9 cellular contexts compared by ENCODE assay signal in genomic region chr14:78697341-78697740, GRCh38.
DNase-seq lines count a peak whose midpoint lies in the region; ATAC-seq, FAIRE-seq and TF ChIP-seq lines count a peak whose summit lies in the region.
"Had no signal": no experiment of that assay in that cellular context is flagged by ENCODE, and none has a peak within 500 bp of the region (broad histone marks: within the 10 kb centered on the region; RNA-seq: fewer than 3 reads in every experiment).

No MANE protein-coding gene starts in this region.

- H3K27me3 Mint-ChIP-seq in WTC11 (ENCODE audit: low read depth) = no peaks in the 10 kb centered on the region
- peaks cover 8% of the 10 kb centered on the region for H3K27me3 Mint-ChIP-seq in activated T-helper 17 cell treated with anti-CD3 and anti-CD28 coated beads, Interleukin-2, amount 50 U/mL, for 72 hours

- TF ChIP-seq EP300 in HepG2 (IDR thresholded peaks at IDR 0.05; ENCODE audit: low read depth in 2 of 2, low read length in 2 of 2) (no peak), HepG2 (CRISPR knock-in tag; IDR thresholded peaks at IDR 0.05; ENCODE audit: borderline replicate concordance) (no peak)

- peak; percentile 65 for TF ChIP-seq CTCF in KMS-11 (conservative IDR thresholded peaks at IDR 0.05; ENCODE audit: low read depth, low read length)
- TF ChIP-seq CTCF in WTC11 (IDR thresholded peaks at IDR 0.05) = 0 out of 2 replicates have a peak, but pooled peaks have one; percentile 26
- TF ChIP-seq CTCF in HepG2 (CRISPR knock-in tag; IDR thresholded peaks at IDR 0.05) = peak; percentile 39; the same call in 1 of the 2 replicates

- H3K36me3 ChIP-seq in KMS-11 (ENCODE audit: insufficient read depth) (no peaks in the 10 kb centered on the region), HepG2 (replicated peaks in 1 of 2; ENCODE audit: control insufficient read depth in 1 of 2, insufficient read depth in 2 of 2, low read length in 2 of 2) (no peaks in the 10 kb centered on the region)

- no peak overlapping the region for H3K4me3 Mint-ChIP-seq in WTC11
- no peak overlapping the region for H3K4me3 Mint-ChIP-seq in activated T-helper 17 cell treated with anti-CD3 and anti-CD28 coated beads, Interleukin-2, amount 50 U/mL, for 72 hours

- H3K27me3 ChIP-seq in KMS-11 (ENCODE audit: insufficient read depth, low read depth) (no peaks in the 10 kb centered on the region), HepG2 (ENCODE audit: control insufficient read depth in 1 of 2, insufficient read depth in 2 of 2, low read length in 2 of 2) (no peaks in the 10 kb centered on the region)

- H3K9me3 ChIP-seq in HepG2 (ENCODE audit: low read length) = no peaks in the 10 kb centered on the region

- CTCF ChIA-PET in WTC11 (lab: Charles Lee) = interaction anchor here (1.3 to 2.4 kb wide), 3 partner anchors 61 to 131 kb away, joined by 3 to 7 read pairs (median 6); no protein-coding TSS in a partner anchor
- CTCF ChIA-PET in HepG2 (lab: Yijun Ruan, JAX; ENCODE audit: low intra/inter-chr PET ratio, low total read pairs) = no interaction called here

- H3K4me2 ChIP-seq in KMS-11 = no peak overlapping the region
- H3K4me2 ChIP-seq in HepG2 (ENCODE audit: low read depth, low read length) = no peak overlapping the region

- no peaks in the 10 kb centered on the region for H3K9me3 Mint-ChIP-seq in WTC11
- peaks cover 4% of the 10 kb centered on the region for H3K9me3 Mint-ChIP-seq in activated T-helper 17 cell treated with anti-CD3 and anti-CD28 coated beads, Interleukin-2, amount 50 U/mL, for 72 hours

- ATAC-seq in WTC11 (peak; percentile 65), HepG2 (peak; percentile 59; the same call in 1 of the 3 replicates), GM18867 (IDR thresholded peaks at IDR 0.05; ENCODE audit: unreplicated experiment) (no peak)
- ATAC-seq in activated T-helper 17 cell treated with anti-CD3 and anti-CD28 coated beads, Interleukin-2, amount 50 U/mL, for 72 hours (replicated peaks) = no peak

- FAIRE-seq in HepG2 (lab: Jason Lieb, UNC) = peak; percentile 21

- H3K4me1 ChIP-seq in KMS-11 (ENCODE audit: low read depth, poor library complexity, severe bottlenecking) (no peaks in the 10 kb centered on the region), HepG2 (ENCODE audit: insufficient read depth, low read length) (no peaks in the 10 kb centered on the region)

- TF ChIP-seq RAD21 in HepG2 (CRISPR knock-in tag; IDR thresholded peaks at IDR 0.05) = no peak

- WGBS in HepG2 (ENCODE audit: low lambda C conversion rate) = 0% methylated on average over 2 of the region's 2 CpGs

- H2AFZ ChIP-seq in KMS-11 (ENCODE audit: low read depth) = no peak overlapping the region
- H2AFZ ChIP-seq in HepG2 (ENCODE audit: low read length) = no peak overlapping the region

- H3K9ac ChIP-seq in KMS-11 = no peak overlapping the region
- no peak overlapping the region for H3K9ac ChIP-seq in HepG2 (ENCODE audit: insufficient read depth, low read depth, low read length)

- DNase-seq in DMS53 treated with DMSO at 0.1 percent for 48 hours (lab: John Stamatoyannopoulos, UW; ENCODE audit: unreplicated experiment) (peak; percentile 56), WTC11 (ENCODE audit: low spot score) (no peak), HepG2 (ENCODE audit: low spot score) (peak; percentile 6), ecto neural progenitor cell (ENCODE audit: low spot score) (no peak)
- DNase-seq in activated CD8-positive, alpha-beta memory T cell treated with anti-CD3 and anti-CD28 coated beads, Interleukin-2, amount 50 U/mL, for 48 hours = no peak

- no peak overlapping the region for H3K27ac Mint-ChIP-seq in WTC11
- no peak overlapping the region for H3K27ac Mint-ChIP-seq in activated T-helper 17 cell treated with anti-CD3 and anti-CD28 coated beads, Interleukin-2, amount 50 U/mL, for 72 hours

- intact Hi-C loops in HepG2 (cut with micrococcal nuclease; ENCODE audit: unreplicated experiment) = no loop called here

- TF ChIP-seq POLR2A in HepG2 (IDR thresholded peaks at IDR 0.05; ENCODE audit: insufficient read depth in 1 of 2, low read depth in 2 of 2, low read length in 2 of 2) = no peak

- H3K27ac ChIP-seq in KMS-11 (no peak overlapping the region), HepG2 (ENCODE audit: extremely low read length, insufficient read depth, low read length) (no peak overlapping the region)
- H3K27ac ChIP-seq: epithelial cell of prostate had no signal

- H3K4me3 ChIP-seq in KMS-11 (IDR thresholded peaks at IDR 0.05; ENCODE audit: insufficient read depth, low read depth, low read length) = no peak overlapping the region
- H3K4me3 ChIP-seq in HepG2 (replicated peaks in 1 of 3; ENCODE audit: insufficient read depth in 1 of 3, low read depth in 2 of 3, low read length in 3 of 3) = no peak overlapping the region

- H3K36me3 Mint-ChIP-seq in WTC11 = no peaks in the 10 kb centered on the region
- H3K36me3 Mint-ChIP-seq in activated T-helper 17 cell treated with anti-CD3 and anti-CD28 coated beads, Interleukin-2, amount 50 U/mL, for 72 hours (ENCODE audit: low read depth) = no peaks in the 10 kb centered on the region

- POLR2A ChIA-PET in WTC11 (lab: Charles Lee) = no interaction called here
- POLR2A ChIA-PET in HepG2 (lab: Yijun Ruan, JAX) = no interaction called here

- H4K20me1 ChIP-seq in KMS-11 (ENCODE audit: insufficient read depth) (no peaks in the 10 kb centered on the region), HepG2 (ENCODE audit: insufficient read depth, low read length) (no peaks in the 10 kb centered on the region)

- H3K79me2 ChIP-seq in KMS-11 (ENCODE audit: insufficient read depth, low read depth) (no peaks in the 10 kb centered on the region), HepG2 (ENCODE audit: insufficient read depth, low read length) (no peaks in the 10 kb centered on the region)

- H3K4me1 Mint-ChIP-seq in WTC11 = no peaks in the 10 kb centered on the region
- H3K4me1 Mint-ChIP-seq in activated T-helper 17 cell treated with anti-CD3 and anti-CD28 coated beads, Interleukin-2, amount 50 U/mL, for 72 hours = no peaks in the 10 kb centered on the region

- BruUV-seq in HepG2 (replicated peaks; lab: Mats Ljungman, UMichigan) = no TSS peak

- in situ Hi-C loops in HepG2 (cut with HindIII; ENCODE audit: extremely low pct_ligation_motif_present, low pct_unique_long_range_greater_than_20kb) = no loop called here

TF ChIP-seq in WTC11, 78 proteins besides CTCF, POLR2A, EP300 and RAD21 (continues in another document):
- TF ChIP-seq, protein P1, sequence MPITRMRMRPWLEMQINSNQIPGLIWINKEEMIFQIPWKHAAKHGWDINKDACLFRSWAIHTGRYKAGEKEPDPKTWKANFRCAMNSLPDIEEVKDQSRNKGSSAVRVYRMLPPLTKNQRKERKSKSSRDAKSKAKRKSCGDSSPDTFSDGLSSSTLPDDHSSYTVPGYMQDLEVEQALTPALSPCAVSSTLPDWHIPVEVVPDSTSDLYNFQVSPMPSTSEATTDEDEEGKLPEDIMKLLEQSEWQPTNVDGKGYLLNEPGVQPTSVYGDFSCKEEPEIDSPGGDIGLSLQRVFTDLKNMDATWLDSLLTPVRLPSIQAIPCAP (CRISPR knock-in tag; IDR thresholded peaks at IDR 0.05) = no peak
- no peak for TF ChIP-seq ZNF232 (CRISPR knock-in tag; IDR thresholded peaks at IDR 0.05)
- TF ChIP-seq, protein P2, sequence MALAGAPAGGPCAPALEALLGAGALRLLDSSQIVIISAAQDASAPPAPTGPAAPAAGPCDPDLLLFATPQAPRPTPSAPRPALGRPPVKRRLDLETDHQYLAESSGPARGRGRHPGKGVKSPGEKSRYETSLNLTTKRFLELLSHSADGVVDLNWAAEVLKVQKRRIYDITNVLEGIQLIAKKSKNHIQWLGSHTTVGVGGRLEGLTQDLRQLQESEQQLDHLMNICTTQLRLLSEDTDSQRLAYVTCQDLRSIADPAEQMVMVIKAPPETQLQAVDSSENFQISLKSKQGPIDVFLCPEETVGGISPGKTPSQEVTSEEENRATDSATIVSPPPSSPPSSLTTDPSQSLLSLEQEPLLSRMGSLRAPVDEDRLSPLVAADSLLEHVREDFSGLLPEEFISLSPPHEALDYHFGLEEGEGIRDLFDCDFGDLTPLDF (CRISPR knock-in tag; IDR thresholded peaks at IDR 0.05) = no peak

TF ChIP-seq in HepG2, 621 proteins besides CTCF, POLR2A, EP300 and RAD21:
- peak; percentile 46; the same call in 1 of the 2 replicates for TF ChIP-seq STAG1 (CRISPR knock-in tag; IDR thresholded peaks at IDR 0.05)
- TF ChIP-seq NFIC (IDR thresholded peaks at IDR 0.05; ENCODE audit: low read length) = no peak

Comparison
In these comparisons a context has a peak if more than half of its experiments do, and no peak if none do; other contexts are left out.
1. DNase-seq: peak in DMS53 treated with DMSO at 0.1 percent for 48 hours (single experiment) and HepG2 (single experiment); none in WTC11 (single experiment), activated CD8-positive, alpha-beta memory T cell treated with anti-CD3 and anti-CD28 coated beads, Interleukin-2, amount 50 U/mL, for 48 hours (single experiment) and ecto neural progenitor cell (single experiment).
2. ATAC-seq: peak in WTC11 (single experiment) and HepG2 (single experiment); none in activated T-helper 17 cell treated with anti-CD3 and anti-CD28 coated beads, Interleukin-2, amount 50 U/mL, for 72 hours (single experiment) and GM18867 (single experiment).
3. Peak in every context shown above with its lines, with median percentiles within 50 percentile points of each other: CTCF ChIP-seq.